9 cellular contexts compared by ENCODE assay signal in genomic region chr12:7162691-7163114, GRCh38. TPM values are rescaled to one million over a fixed set of nuclear protein-coding genes. Genes with fewer than 3 reads are reported as not detected.
DNase-seq lines count a peak whose midpoint lies in the region; ATAC-seq, FAIRE-seq and TF ChIP-seq lines count a peak whose summit lies in the region.
"Had no signal": no experiment of that assay in that cellular context is flagged by ENCODE, and none has a peak within 500 bp of the region (broad histone marks: within the 10 kb centered on the region; RNA-seq: fewer than 3 reads in every experiment).

No MANE protein-coding gene starts in this region.

- H3K4me1 ChIP-seq in HUES6 (ENCODE audit: control insufficient read depth, insufficient read depth, low read length) = no peaks in the 10 kb centered on the region
- no peaks in the 10 kb centered on the region for H3K4me1 ChIP-seq in H1 (replicated peaks in 1 of 4; ENCODE audit: control insufficient read depth in 3 of 4, insufficient read depth in 4 of 4, low read length in 3 of 4)
- H3K4me1 ChIP-seq in naive thymus-derived CD4-positive, alpha-beta T cell (ENCODE audit: control insufficient read depth in 2 of 2, insufficient read depth in 2 of 2, low read length in 2 of 2) = peaks cover 0 to 2% of the 10 kb centered on the region in 2 donors

- H4K91ac ChIP-seq in H1 (replicated peaks; ENCODE audit: insufficient read length, low read length) = no peak overlapping the region

- H3K14ac ChIP-seq in H1 (ENCODE audit: insufficient read length) = no peak overlapping the region

- no peak overlapping the region for H3K18ac ChIP-seq in H1 (ENCODE audit: extremely low read depth, low read length)

- no peak overlapping the region for H4K8ac ChIP-seq in H1 (ENCODE audit: extremely low read depth, insufficient read depth, low read length)

- CTCF ChIA-PET in H1 (lab: Charles Lee; ENCODE audit: partially characterized antibody) = interaction anchor here (0.5 to 6.1 kb wide), 20 partner anchors 9 to 894 kb away, joined by 3 to 71 read pairs (median 4); no protein-coding TSS in a partner anchor
- CTCF ChIA-PET in naive thymus-derived CD4-positive, alpha-beta T cell (lab: Charles Lee) = interaction anchor here (0.5 to 1.9 kb wide), 5 partner anchors 10 to 1031 kb away, joined by 3 to 5 read pairs (median 3); no protein-coding TSS in a partner anchor

- peak; percentile 62 for ATAC-seq in naive thymus-derived CD4-positive, alpha-beta T cell
- no peak for ATAC-seq in HG03159 (IDR thresholded peaks at IDR 0.05; ENCODE audit: unreplicated experiment)
- no peak for ATAC-seq in natural killer cell treated with Interleukin-12 subunit alpha and Interleukin-12 subunit beta and Interleukin-15 and Interleukin-18, amount 100 ng/mL, for 72 hours

- H3K4me3 ChIP-seq in HUES6 (ENCODE audit: low read depth, low read length) (peak overlapping the region; percentile 30; the same call in 1 of the 2 replicates), H1 (ENCODE audit: extremely low read depth in 1 of 4, insufficient read depth in 2 of 4, low read depth in 3 of 4, low read length in 4 of 4) (no peak overlapping the region; a peak in 1 of 8 replicates)
- H3K4me3 ChIP-seq in naive thymus-derived CD4-positive, alpha-beta T cell (ENCODE audit: low read length) = peak overlapping the region; percentile 39

- 49% methylated on average over 18 of the region's 19 CpGs; no CpG with 5 or more reads in 1 of the 2 experiments for WGBS in H1 (ENCODE audit: extremely low coverage in 1 of 2, insufficient coverage in 1 of 2, insufficient read length in 1 of 2, insufficient replicate concordance in 2 of 2, low coverage in 1 of 2, low lambda C conversion rate in 2 of 2, missing lambda C conversion rate in 1 of 2), 2 experiments

- peaks cover 14% of the 10 kb centered on the region for H3K27me3 ChIP-seq in HUES6 (ENCODE audit: control insufficient read depth, insufficient read depth, low read length)
- H3K27me3 ChIP-seq in H1 (replicated peaks in 1 of 4; ENCODE audit: control insufficient read depth in 3 of 4, extremely low read depth in 1 of 4, insufficient read depth in 3 of 4, low read length in 3 of 4) = no peaks in the 10 kb centered on the region; a peak in 2 of 7 replicates
- H3K27me3 ChIP-seq in naive thymus-derived CD4-positive, alpha-beta T cell (ENCODE audit: control insufficient read depth in 2 of 2, insufficient read depth in 2 of 2, low read length in 2 of 2) = no peaks in the 10 kb centered on the region

- no peaks in the 10 kb centered on the region for H3K79me2 ChIP-seq in H1 (ENCODE audit: control insufficient read depth in 1 of 2, insufficient read depth in 2 of 2, low read length in 2 of 2)

- in situ Hi-C loops in SK-MEL-5 (cut with HindIII; ENCODE audit: low pct_unique_long_range_greater_than_20kb, low sequenced_read_pairs) = no loop called here

- H3K36me3 Mint-ChIP-seq in naive thymus-derived CD4-positive, alpha-beta T cell = peaks cover 0 to 3% (median 2%) of the 10 kb centered on the region in 5 donors
- H3K36me3 Mint-ChIP-seq in natural killer cell treated with Interleukin-12 subunit alpha and Interleukin-12 subunit beta and Interleukin-15 and Interleukin-18, amount 100 ng/mL, for 72 hours = no peaks in the 10 kb centered on the region

- no peak for TF ChIP-seq POLR2A in H1 (IDR thresholded peaks at IDR 0.05; ENCODE audit: control extremely low read depth in 1 of 2, low read depth in 2 of 2, low read length in 2 of 2)

- peaks cover 5 to 15% (median 12%) of the 10 kb centered on the region in 7 donors for H3K4me1 Mint-ChIP-seq in naive thymus-derived CD4-positive, alpha-beta T cell
- H3K4me1 Mint-ChIP-seq in natural killer cell treated with Interleukin-12 subunit alpha and Interleukin-12 subunit beta and Interleukin-15 and Interleukin-18, amount 100 ng/mL, for 72 hours (ENCODE audit: low read depth in 2 of 2) = peaks cover 0 to 8% of the 10 kb centered on the region in 2 donors

- H2BK12ac ChIP-seq in H1 (ENCODE audit: low read depth, low read length) = 0 out of 2 replicates have a peak overlapping the region, but pooled peaks have one; percentile 41

- no peak overlapping the region; the same call in 1 of the 2 replicates for H2AFZ ChIP-seq in H1 (ENCODE audit: low read length)

- peak overlapping the region in 1 of 9 donors; percentile 47 for H3K27ac Mint-ChIP-seq in naive thymus-derived CD4-positive, alpha-beta T cell
- no peak overlapping the region for H3K27ac Mint-ChIP-seq in natural killer cell treated with Interleukin-12 subunit alpha and Interleukin-12 subunit beta and Interleukin-15 and Interleukin-18, amount 100 ng/mL, for 72 hours
- H3K27ac Mint-ChIP-seq: dendritic cell treated with granulocyte-macrophage colony-stimulating factor and Interleukin-4, amounts not matched to agents 40 ng/mL and 50 ng/mL, for 4 days had no signal

- H3K4ac ChIP-seq in H1 (replicated peaks; ENCODE audit: insufficient read length, low read depth, low read length) = no peak overlapping the region

- no peak overlapping the region for H2AK5ac ChIP-seq in H1 (ENCODE audit: low read depth, low read length)

- DNase-seq in SK-MEL-5 (ENCODE audit: low read depth, low spot score) (peak; percentile 40), H1 (ENCODE audit: low read depth in 1 of 2, low spot score in 2 of 2) (peak; percentile 46 to 70), hepatic stellate cell (ENCODE audit: low spot score) (no peak)
- peak in 7 of 9 donors; percentile 14 to 30 (median 21) for DNase-seq in naive thymus-derived CD4-positive, alpha-beta T cell
- no peak for DNase-seq in natural killer cell treated with Interleukin-12 subunit alpha and Interleukin-12 subunit beta and Interleukin-15 and Interleukin-18, amount 100 ng/mL, for 72 hours (ENCODE audit: low spot score)

- H3K4me2 ChIP-seq in H1 (ENCODE audit: insufficient read depth in 1 of 2, low read depth in 2 of 2, low read length in 2 of 2) = peak overlapping the region; percentile 5 to 47; a peak in 2 of 4 replicates

- H3K27ac ChIP-seq in C4-2B = no peak overlapping the region
- H3K27ac ChIP-seq in HUES6 (ENCODE audit: low read depth, low read length) = no peak overlapping the region
- no peak overlapping the region for H3K27ac ChIP-seq in H1 (ENCODE audit: low read depth, low read length)
- no peak overlapping the region for H3K27ac ChIP-seq in naive thymus-derived CD4-positive, alpha-beta T cell (ENCODE audit: low read depth, low read length)

- no peaks in the 10 kb centered on the region for H3K36me3 ChIP-seq in HUES6 (ENCODE audit: control insufficient read depth, insufficient read depth, low read length)
- H3K36me3 ChIP-seq in H1 (ENCODE audit: control insufficient read depth in 2 of 4, insufficient read depth in 4 of 4, low read length in 3 of 4) = no peaks in the 10 kb centered on the region
- peaks cover 0 to 2% (median 0%) of the 10 kb centered on the region in 3 experiments for H3K36me3 ChIP-seq in naive thymus-derived CD4-positive, alpha-beta T cell (ENCODE audit: control insufficient read depth in 2 of 3, insufficient read depth in 3 of 3, low read length in 3 of 3)

- no peak overlapping the region for H2BK20ac ChIP-seq in H1 (ENCODE audit: low read length)

- H4K5ac ChIP-seq in H1 (ENCODE audit: insufficient read length, low read depth, low read length) = no peak overlapping the region

- TF ChIP-seq CTCF in C4-2B (conservative IDR thresholded peaks at IDR 0.05) = peak; percentile 95
- TF ChIP-seq CTCF in H1 (IDR thresholded peaks at IDR 0.05; ENCODE audit: control extremely low read depth in 1 of 3, insufficient read depth in 1 of 3, low read depth in 1 of 3, low read length in 3 of 3) = peak; percentile 66 to 84 (median 74)

- no peak overlapping the region for H3K23ac ChIP-seq in H1 (ENCODE audit: insufficient read length)

- intact Hi-C loops in naive thymus-derived CD4-positive, alpha-beta T cell (cut with micrococcal nuclease) = loop anchor here in 1 of 2 donors (1.0 kb wide), 1 partner anchor 26 kb away; no protein-coding TSS in a partner anchor

- peaks cover 35% of the 10 kb centered on the region for H3K9me3 ChIP-seq in HUES6 (ENCODE audit: control insufficient read depth, insufficient read depth, low read depth, low read length)
- H3K9me3 ChIP-seq in H1 (ENCODE audit: insufficient read depth in 2 of 2, low read depth in 1 of 2, low read length in 1 of 2) = peaks cover 23 to 28% of the 10 kb centered on the region in 2 experiments
- H3K9me3 ChIP-seq in naive thymus-derived CD4-positive, alpha-beta T cell (ENCODE audit: control insufficient read depth in 2 of 3, low read length in 3 of 3) = no peaks in the 10 kb centered on the region

- TF ChIP-seq EP300 in H1 (IDR thresholded peaks at IDR 0.05; ENCODE audit: borderline replicate concordance in 1 of 2, low read depth in 2 of 2, low read length in 2 of 2) = no peak; a peak in 1 of 3 replicates

- no peak overlapping the region for H2BK15ac ChIP-seq in H1 (ENCODE audit: low read length)

- peaks cover 0 to 31% (median 19%) of the 10 kb centered on the region in 5 donors for H3K27me3 Mint-ChIP-seq in naive thymus-derived CD4-positive, alpha-beta T cell
- peaks cover 22 to 24% of the 10 kb centered on the region in 2 donors for H3K27me3 Mint-ChIP-seq in natural killer cell treated with Interleukin-12 subunit alpha and Interleukin-12 subunit beta and Interleukin-15 and Interleukin-18, amount 100 ng/mL, for 72 hours

- H3K9me3 Mint-ChIP-seq in naive thymus-derived CD4-positive, alpha-beta T cell = peaks cover 0 to 13% (median 2%) of the 10 kb centered on the region in 11 donors
- H3K9me3 Mint-ChIP-seq in natural killer cell treated with Interleukin-12 subunit alpha and Interleukin-12 subunit beta and Interleukin-15 and Interleukin-18, amount 100 ng/mL, for 72 hours = no peaks in the 10 kb centered on the region

- H3K23me2 ChIP-seq in H1 (ENCODE audit: low read depth, low read length) = no peaks in the 10 kb centered on the region; the same call in 1 of the 2 replicates

- H4K20me1 ChIP-seq in H1 (replicated peaks in 1 of 2; ENCODE audit: control insufficient read depth in 1 of 2, insufficient read depth in 2 of 2, low read length in 2 of 2) = no peaks in the 10 kb centered on the region

- POLR2A ChIA-PET in H1 (lab: Charles Lee; ENCODE audit: partially characterized antibody) = interaction anchor here (0.7 to 2.7 kb wide), 5 partner anchors 9 to 219 kb away, joined by 3 to 11 read pairs (median 5); partner anchors contain the start of genes C12orf57, CLSTN3, PEX5 and RNU7-1
- POLR2A ChIA-PET in naive thymus-derived CD4-positive, alpha-beta T cell (lab: Charles Lee) = no interaction called here

- H3K4me3 Mint-ChIP-seq in naive thymus-derived CD4-positive, alpha-beta T cell = peak overlapping the region; percentile 5 to 83 (median 72)
- H3K4me3 Mint-ChIP-seq in natural killer cell treated with Interleukin-12 subunit alpha and Interleukin-12 subunit beta and Interleukin-15 and Interleukin-18, amount 100 ng/mL, for 72 hours = no peak overlapping the region
- H3K4me3 Mint-ChIP-seq: dendritic cell treated with granulocyte-macrophage colony-stimulating factor and Interleukin-4, amounts not matched to agents 40 ng/mL and 50 ng/mL, for 4 days had no signal

- TF ChIP-seq RAD21 in H1 (IDR thresholded peaks at IDR 0.05 in 1 of 2, conservative IDR thresholded peaks at IDR 0.05 in 1 of 2; ENCODE audit: low read depth in 2 of 2, low read length in 2 of 2) = peak; percentile 46 to 52

- H3K56ac ChIP-seq in H1 (replicated peaks; ENCODE audit: insufficient read length, low read depth, low read length) = no peak overlapping the region

- H2BK5ac ChIP-seq in H1 (ENCODE audit: low read depth, low read length) = no peak overlapping the region

- no peak for FAIRE-seq in H1 (lab: Jason Lieb, UNC)

- H3K9ac ChIP-seq in HUES6 (ENCODE audit: low read length) = no peak overlapping the region
- H3K9ac ChIP-seq in H1 (replicated peaks in 1 of 4; ENCODE audit: extremely low read depth in 1 of 4, low read depth in 3 of 4, low read length in 3 of 4) = no peak overlapping the region

- no peaks in the 10 kb centered on the region; the same call in 1 of the 2 replicates for H3K79me1 ChIP-seq in H1 (ENCODE audit: low read depth, low read length)

- no peak overlapping the region for H2BK120ac ChIP-seq in H1 (replicated peaks; ENCODE audit: low read depth, low read length)

RNA-seq across cellular contexts. Expression of gene PEX5, which starts 26.8 kb away (rescaled TPM):
- total RNA-seq in SK-MEL-5 (2014; rRNA removed; shearing (Covaris generic)) = 23.7 and 27.5 TPM in 2 replicates
- polyA plus RNA-seq in SK-MEL-5 (2015; cell fraction: cytosol; rRNA removed) = 38.3 and 40.0 TPM in 2 replicates
- 38.1 and 50.2 TPM in 2 replicates for polyA plus RNA-seq in SK-MEL-5 (2015; cell fraction: nucleus; rRNA removed)
- 50.4 and 50.5 TPM in 2 replicates for total RNA-seq in H1 (2021; fragmentation: NEBNext Ultra II Directional; extraction: Animal tissue kit (Norgen Biotek cat#: 25700))
- 16.8 and 24.9 TPM in 2 replicates for polyA plus RNA-seq in H1 (2011; rRNA removed)
- polyA plus RNA-seq in H1 (2011; cell fraction: cytosol; rRNA removed) = 24.7 TPM
- polyA plus RNA-seq in H1 (2011; cell fraction: nucleus; rRNA removed) = 41.7 TPM
- polyA plus RNA-seq in H1 (2012, experiment 1 of 2) = 34.6 to 42.4 TPM (median 38.0 TPM) in 4 replicates
- 22.4 TPM for polyA plus RNA-seq in H1 (2012, experiment 2 of 2)
- 15.1 TPM for polyA plus RNA-seq in H1 (2013, experiment 1 of 2)
- 14.9 TPM for polyA plus RNA-seq in H1 (2013, experiment 2 of 2)
- polyA minus RNA-seq in H1 (2011; rRNA and poly(A)+ RNA removed) = 27.4 and 30.5 TPM in 2 replicates
- 21.2 TPM for polyA minus RNA-seq in H1 (2011; cell fraction: cytosol; rRNA and poly(A)+ RNA removed)
- 28.1 TPM for polyA minus RNA-seq in H1 (2011; cell fraction: nucleus; rRNA and poly(A)+ RNA removed)
- total RNA-seq in naive thymus-derived CD4-positive, alpha-beta T cell = 10 to 100 TPM; 20.1 to 36.7 (median 24.4) TPM
- polyA plus RNA-seq in naive thymus-derived CD4-positive, alpha-beta T cell = 10 to 100 TPM; 17.3 to 26.6 TPM
- 10 to 100 TPM; 24.0 to 42.8 TPM for total RNA-seq in natural killer cell treated with Interleukin-12 subunit alpha and Interleukin-12 subunit beta and Interleukin-15 and Interleukin-18, amount 100 ng/mL, for 72 hours

RNA-seq across cellular contexts. Expression of gene CLSTN3, which starts 32.5 kb away (rescaled TPM):
- 1.0 TPM in 2 replicates for total RNA-seq in SK-MEL-5 (2014; rRNA removed; shearing (Covaris generic))
- polyA plus RNA-seq in SK-MEL-5 (2015; cell fraction: cytosol; rRNA removed) = 0.85 and 4.5 TPM in 2 replicates
- polyA plus RNA-seq in SK-MEL-5 (2015; cell fraction: nucleus; rRNA removed) = 0.80 and 1.2 TPM in 2 replicates
- 19.9 and 20.4 TPM in 2 replicates for total RNA-seq in H1 (2021; fragmentation: NEBNext Ultra II Directional; extraction: Animal tissue kit (Norgen Biotek cat#: 25700))
- 26.3 and 43.9 TPM in 2 replicates for polyA plus RNA-seq in H1 (2011; rRNA removed)
- polyA plus RNA-seq in H1 (2011; cell fraction: cytosol; rRNA removed) = 29.3 TPM
- polyA plus RNA-seq in H1 (2011; cell fraction: nucleus; rRNA removed) = 56.8 TPM
- polyA plus RNA-seq in H1 (2012, experiment 1 of 2) = 13.4 to 23.8 TPM (median 20.6 TPM) in 4 replicates
- 16.7 TPM for polyA plus RNA-seq in H1 (2012, experiment 2 of 2)
- 41.1 TPM for polyA plus RNA-seq in H1 (2013, experiment 1 of 2)
- 32.6 TPM for polyA plus RNA-seq in H1 (2013, experiment 2 of 2)
- polyA minus RNA-seq in H1 (2011; rRNA and poly(A)+ RNA removed) = 41.2 and 41.6 TPM in 2 replicates
- 27.0 TPM for polyA minus RNA-seq in H1 (2011; cell fraction: cytosol; rRNA and poly(A)+ RNA removed)
- 31.5 TPM for polyA minus RNA-seq in H1 (2011; cell fraction: nucleus; rRNA and poly(A)+ RNA removed)
- 10 to 100 TPM; 20.2 to 76.3 (median 38.7) TPM for total RNA-seq in naive thymus-derived CD4-positive, alpha-beta T cell
- 1 to 10 TPM; 1.1 to 4.9 TPM for polyA plus RNA-seq in naive thymus-derived CD4-positive, alpha-beta T cell
- 10 to 100 TPM; 36.3 to 40.0 TPM for total RNA-seq in natural killer cell treated with Interleukin-12 subunit alpha and Interleukin-12 subunit beta and Interleukin-15 and Interleukin-18, amount 100 ng/mL, for 72 hours

RNA-seq across cellular contexts. Expression of gene RBP5, which starts 34.0 kb away (rescaled TPM):
- not detected in 2 replicates for total RNA-seq in SK-MEL-5 (2014; rRNA removed; shearing (Covaris generic))
- not detected in 2 replicates for polyA plus RNA-seq in SK-MEL-5 (2015; cell fraction: cytosol; rRNA removed)
- polyA plus RNA-seq in SK-MEL-5 (2015; cell fraction: nucleus; rRNA removed) = not detected in 2 replicates
- 0.67 and 1.9 TPM in 2 replicates for total RNA-seq in H1 (2021; fragmentation: NEBNext Ultra II Directional; extraction: Animal tissue kit (Norgen Biotek cat#: 25700))
- 1.1 and 1.2 TPM in 2 replicates for polyA plus RNA-seq in H1 (2011; rRNA removed)
- polyA plus RNA-seq in H1 (2011; cell fraction: cytosol; rRNA removed) = 2.9 TPM
- 6.5 TPM for polyA plus RNA-seq in H1 (2011; cell fraction: nucleus; rRNA removed)
- polyA plus RNA-seq in H1 (2012, experiment 1 of 2) = 1.5 to 3.5 TPM (median 2.8 TPM) in 4 replicates
- 0.70 TPM for polyA plus RNA-seq in H1 (2012, experiment 2 of 2)
- 1.1 TPM for polyA plus RNA-seq in H1 (2013, experiment 1 of 2)
- polyA plus RNA-seq in H1 (2013, experiment 2 of 2) = 0.90 TPM
- 1.4 and 3.5 TPM in 2 replicates for polyA minus RNA-seq in H1 (2011; rRNA and poly(A)+ RNA removed)
- not detected for polyA minus RNA-seq in H1 (2011; cell fraction: cytosol; rRNA and poly(A)+ RNA removed)
- polyA minus RNA-seq in H1 (2011; cell fraction: nucleus; rRNA and poly(A)+ RNA removed) = 3.3 TPM
- 1 to 10 TPM in 1 of 5 experiments, under 1 TPM in 2, not detected in 2; 0.46 to 1.4 (median 0.50) TPM for total RNA-seq in naive thymus-derived CD4-positive, alpha-beta T cell
- not detected for polyA plus RNA-seq in naive thymus-derived CD4-positive, alpha-beta T cell
- not detected for total RNA-seq in natural killer cell treated with Interleukin-12 subunit alpha and Interleukin-12 subunit beta and Interleukin-15 and Interleukin-18, amount 100 ng/mL, for 72 hours

RNA-seq across cellular contexts. Expression of gene C1RL, which starts 53.7 kb away (rescaled TPM):
- 1.9 and 3.8 TPM in 2 replicates for total RNA-seq in SK-MEL-5 (2014; rRNA removed; shearing (Covaris generic))
- 8.9 and 12.7 TPM in 2 replicates for polyA plus RNA-seq in SK-MEL-5 (2015; cell fraction: cytosol; rRNA removed)
- polyA plus RNA-seq in SK-MEL-5 (2015; cell fraction: nucleus; rRNA removed) = 4.4 and 7.3 TPM in 2 replicates
- total RNA-seq in H1 (2021; fragmentation: NEBNext Ultra II Directional; extraction: Animal tissue kit (Norgen Biotek cat#: 25700)) = 11.4 and 14.7 TPM in 2 replicates
- polyA plus RNA-seq in H1 (2011; rRNA removed) = 15.5 and 16.7 TPM in 2 replicates
- polyA plus RNA-seq in H1 (2011; cell fraction: cytosol; rRNA removed) = 14.0 TPM
- polyA plus RNA-seq in H1 (2011; cell fraction: nucleus; rRNA removed) = 18.4 TPM
- 8.1 to 14.1 TPM (median 12.9 TPM) in 4 replicates for polyA plus RNA-seq in H1 (2012, experiment 1 of 2)
- 8.0 TPM for polyA plus RNA-seq in H1 (2012, experiment 2 of 2)
- 11.8 TPM for polyA plus RNA-seq in H1 (2013, experiment 1 of 2)
- polyA plus RNA-seq in H1 (2013, experiment 2 of 2) = 16.2 TPM
- 17.1 and 17.6 TPM in 2 replicates for polyA minus RNA-seq in H1 (2011; rRNA and poly(A)+ RNA removed)
- 13.9 TPM for polyA minus RNA-seq in H1 (2011; cell fraction: cytosol; rRNA and poly(A)+ RNA removed)
- 15.1 TPM for polyA minus RNA-seq in H1 (2011; cell fraction: nucleus; rRNA and poly(A)+ RNA removed)
- total RNA-seq in naive thymus-derived CD4-positive, alpha-beta T cell = 10 to 100 TPM; 18.5 to 38.6 (median 24.4) TPM
- 1 to 10 TPM; 2.9 to 4.4 TPM for polyA plus RNA-seq in naive thymus-derived CD4-positive, alpha-beta T cell
- 10 to 100 TPM; 24.8 to 29.1 TPM for total RNA-seq in natural killer cell treated with Interleukin-12 subunit alpha and Interleukin-12 subunit beta and Interleukin-15 and Interleukin-18, amount 100 ng/mL, for 72 hours

Comparison
In these comparisons a context has a peak if more than half of its experiments do, and no peak if none do; other contexts are left out.
1. H3K4me3 ChIP-seq: peak in HUES6 (single experiment) and naive thymus-derived CD4-positive, alpha-beta T cell (single experiment); none in H1 (0 of 4).
2. DNase-seq: peak in SK-MEL-5 (single experiment), H1 (2 of 2) and naive thymus-derived CD4-positive, alpha-beta T cell (7 of 9); none in hepatic stellate cell (single experiment) and natural killer cell treated with Interleukin-12 subunit alpha and Interleukin-12 subunit beta and Interleukin-15 and Interleukin-18, amount 100 ng/mL, for 72 hours (single experiment).
3. RNA of gene CLSTN3, which starts 32.5 kb away (total RNA-seq): 36.3 to 40.0 TPM in natural killer cell treated with Interleukin-12 subunit alpha and Interleukin-12 subunit beta and Interleukin-15 and Interleukin-18, amount 100 ng/mL, for 72 hours, 20.2 to 76.3 TPM in naive thymus-derived CD4-positive, alpha-beta T cell and 19.9 to 20.4 TPM in H1; 1.0 TPM in SK-MEL-5; every median in the first group is over 10 times any median in the second.